21 cellular contexts compared by ENCODE assay signal in genomic region chr18:48687694-48688042, GRCh38.
DNase-seq lines count a peak whose midpoint lies in the region; TF ChIP-seq lines count a peak whose summit lies in the region.
"Had no signal": no experiment of that assay in that cellular context is flagged by ENCODE, and none has a peak within 500 bp of the region (broad histone marks: within the 10 kb centered on the region; RNA-seq: fewer than 3 reads in every experiment).

No MANE protein-coding gene starts in this region.

- WGBS in stomach, 5 donors = 73 to 86% (median 83%) methylated on average over 7 of the region's 7 CpGs
- whole genome bisulfite sequencing in tibial nerve, 2 donors = 83 to 88% methylated on average over 6 to 7 of the region's 7 CpGs

- no peak for TF ChIP-seq CTCF in brain (conservative IDR thresholded peaks at IDR 0.05)
- TF ChIP-seq CTCF in stomach (IDR thresholded peaks at IDR 0.05) = no peak
- TF ChIP-seq CTCF in tibial nerve (IDR thresholded peaks at IDR 0.05) = no peak

- H3K27me3 ChIP-seq in layer of hippocampus (ENCODE audit: control insufficient read depth, insufficient read depth, low read length) (no peaks in the 10 kb centered on the region), stomach (no peaks in the 10 kb centered on the region), tibial nerve (no peaks in the 10 kb centered on the region)

- no peaks in the 10 kb centered on the region for H3K9me3 ChIP-seq in stomach
- H3K9me3 ChIP-seq in tibial nerve = no peaks in the 10 kb centered on the region

- DNase-seq in G401 (ENCODE audit: low spot score) (peak; percentile 59), stomach (no peak), cerebellum (ENCODE audit: low spot score) (no peak), NCI-H146 treated with DMSO at 0.1 percent for 48 hours (lab: John Stamatoyannopoulos, UW; ENCODE audit: unreplicated experiment) (no peak), NCI-H2171 (lab: John Stamatoyannopoulos, UW) (no peak), tibial nerve (ENCODE audit: low spot score in 2 of 2) (no peak)
- DNase-seq: ACHN; CD4-positive, alpha-beta T cell; DMS79 treated with DMSO at 0.1 percent for 48 hours; GDM1; HFFc6; NCI-H1092; NCI-H1694; NCI-H69; NK-92 treated with Interleukin-12 subunit alpha and Interleukin-12 subunit beta, amount 100 ng/mL, for 24 hours; OCI-M1; RPMI8226 had no signal

- TF ChIP-seq EP300 in stomach (IDR thresholded peaks at IDR 0.05) (peak; percentile 59), tibial nerve (IDR thresholded peaks at IDR 0.05) (peak in 1 of 2 donors; percentile 21)

- H3K27me3 Mint-ChIP-seq in brain = no peaks in the 10 kb centered on the region
- H3K27me3 Mint-ChIP-seq: B cell; CD4-positive, alpha-beta T cell had no signal

- peaks cover 65% of the 10 kb centered on the region for H3K36me3 Mint-ChIP-seq in brain

- TF ChIP-seq POLR2A in stomach (IDR thresholded peaks at IDR 0.05) (no peak), tibial nerve (IDR thresholded peaks at IDR 0.05) (no peak)

- H3K27ac ChIP-seq in layer of hippocampus (ENCODE audit: low read depth, low read length) (peak overlapping the region; percentile 79), stomach (peak overlapping the region in 2 of 5 donors; percentile 25 to 60), tibial nerve (peak overlapping the region in 1 of 4 donors; percentile 45)
- H3K27ac ChIP-seq: KMS-11 had no signal

- peak overlapping the region in 3 of 5 experiments; percentile 15 to 81 (median 60) for H3K27ac Mint-ChIP-seq in brain
- H3K27ac Mint-ChIP-seq: B cell; CD4-positive, alpha-beta T cell; HFFc6 had no signal

- H3K36me3 ChIP-seq in stomach (peaks cover 0 to 36% (median 24%) of the 10 kb centered on the region in 4 donors), tibial nerve (peaks cover 0 to 15% (median 0%) of the 10 kb centered on the region in 3 donors)

- H3K4me1 ChIP-seq in stomach (no peaks in the 10 kb centered on the region), tibial nerve (no peaks in the 10 kb centered on the region)

- in situ Hi-C loops in G401 (cut with HindIII; ENCODE audit: low sequenced_read_pairs) = no loop called here

- H3K4me3 ChIP-seq in stomach (no peak overlapping the region), tibial nerve (no peak overlapping the region)

- H3K4me3 Mint-ChIP-seq in brain = no peak overlapping the region
- H3K4me3 Mint-ChIP-seq: B cell; CD4-positive, alpha-beta T cell; HFFc6 had no signal

- H3K4me1 Mint-ChIP-seq in brain = peaks cover 21% of the 10 kb centered on the region
- H3K4me1 Mint-ChIP-seq: B cell had no signal

- intact Hi-C loops in stomach (cut with DNase I; ENCODE audit: low total_unique reads) = no loop called here

- no peaks in the 10 kb centered on the region for H3K9me3 Mint-ChIP-seq in brain
- H3K9me3 Mint-ChIP-seq: CD4-positive, alpha-beta T cell; HFFc6 had no signal
